In the genomic region with DNA sequence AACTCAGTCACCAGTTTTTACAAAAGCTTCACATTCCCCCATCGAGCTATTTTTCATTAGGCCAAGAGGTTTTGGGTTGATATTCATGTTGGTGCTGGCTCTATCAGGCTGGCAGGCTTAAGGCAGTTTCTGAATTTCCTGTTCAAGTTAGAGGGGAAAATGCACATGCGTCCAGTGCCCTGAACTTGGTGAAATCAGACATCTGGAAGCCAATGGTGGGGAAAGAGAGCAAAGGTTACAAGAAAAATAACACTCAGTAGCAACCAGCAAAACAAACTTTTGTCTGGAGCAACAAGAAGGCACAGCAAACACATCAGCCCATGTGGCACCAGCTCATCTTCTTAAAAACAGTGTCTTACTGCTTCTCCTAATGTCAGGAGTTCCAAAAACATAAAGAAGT, we compare ENCODE assay signal across 13 cellular contexts.
DNase-seq lines count a peak whose midpoint lies in the region; ATAC-seq and TF ChIP-seq lines count a peak whose summit lies in the region.
"Had no signal": no experiment of that assay in that cellular context is flagged by ENCODE, and none has a peak within 500 bp of the region (broad histone marks: within the 10 kb centered on the region; RNA-seq: fewer than 3 reads in every experiment).

No MANE protein-coding gene starts in this region.

- no peak for ATAC-seq in GM19467 (IDR thresholded peaks at IDR 0.05; ENCODE audit: unreplicated experiment)
- no peak for ATAC-seq in GM21825 (IDR thresholded peaks at IDR 0.05; ENCODE audit: unreplicated experiment)
- ATAC-seq in GM18502 (IDR thresholded peaks at IDR 0.05; ENCODE audit: poor library complexity, unreplicated experiment): no peak

- DNase-seq in LHCN-M2 (ENCODE audit: low read depth) (peak; percentile 87), brain microvascular endothelial cell (peak; percentile 64), iris pigment epithelial cell (ENCODE audit: low read depth) (peak; percentile 85), NCI-H82 treated with DMSO at 0.1 percent for 48 hours (lab: John Stamatoyannopoulos, UW; ENCODE audit: unreplicated experiment) (no peak)
- DNase-seq: amniotic stem cell; CD4-positive, alpha-beta memory T cell; NCI-H2029; OCI-M1; stimulated activated CD4-positive, alpha-beta T cell treated with anti-CD3 and anti-CD28 coated beads, Interleukin-4, amount 100 ng/mL, for 1 hour had no signal

- H3K4me3 ChIP-seq in brain microvascular endothelial cell (ENCODE audit: low read depth, low read length) (no peak overlapping the region), skeletal muscle tissue (ENCODE audit: low read length in 3 of 3) (no peak overlapping the region)

- H3K27me3 ChIP-seq in brain microvascular endothelial cell (replicated peaks) (no peaks in the 10 kb centered on the region), skeletal muscle tissue (ENCODE audit: control insufficient read depth in 3 of 3, insufficient read depth in 3 of 3, low read length in 3 of 3) (no peaks in the 10 kb centered on the region)

- no peak overlapping the region for H3K9ac ChIP-seq in skeletal muscle tissue (ENCODE audit: low read depth in 1 of 3, low read length in 3 of 3)

- in situ Hi-C loops in brain microvascular endothelial cell (cut with HindIII; ENCODE audit: low pct_ligation_motif_present, low sequenced_read_pairs): no loop called here

- H3K4me1 ChIP-seq in skeletal muscle tissue (ENCODE audit: control insufficient read depth in 3 of 3, insufficient read depth in 3 of 3, low read length in 3 of 3): peaks cover 16 to 34% (median 27%) of the 10 kb centered on the region in 3 donors

- no peak for TF ChIP-seq CTCF in brain microvascular endothelial cell (IDR thresholded peaks at IDR 0.05; ENCODE audit: low read depth, low read length, missing control alignments)

- H3K36me3 ChIP-seq in brain microvascular endothelial cell (replicated peaks): no peaks in the 10 kb centered on the region
- H3K36me3 ChIP-seq in skeletal muscle tissue (ENCODE audit: control insufficient read depth in 3 of 3, insufficient read depth in 3 of 3, low read length in 3 of 3): no peaks in the 10 kb centered on the region

- no peaks in the 10 kb centered on the region for H3K9me3 ChIP-seq in skeletal muscle tissue (ENCODE audit: control insufficient read depth in 3 of 3, low read length in 3 of 3)

- peak overlapping the region; percentile 17 for H3K27ac ChIP-seq in brain microvascular endothelial cell
- H3K27ac ChIP-seq in skeletal muscle tissue (ENCODE audit: low read depth, low read length): peak overlapping the region; percentile 2
